9 cellular contexts compared by ENCODE assay signal in genomic region chr17:59786213-59786535, GRCh38.
DNase-seq lines count a peak whose midpoint lies in the region; ATAC-seq and TF ChIP-seq lines count a peak whose summit lies in the region.
"Had no signal": no experiment of that assay in that cellular context is flagged by ENCODE, and none has a peak within 500 bp of the region (broad histone marks: within the 10 kb centered on the region; RNA-seq: fewer than 3 reads in every experiment).

No MANE protein-coding gene starts in this region.

- H3K27ac Mint-ChIP-seq in activated CD8-positive, alpha-beta memory T cell treated with anti-CD3 and anti-CD28 coated beads, Interleukin-2, amount 10 ng/mL, durations not matched to agents 7 days and 5 days, result peak overlapping the region; percentile 93
- H3K27ac Mint-ChIP-seq in activated naive CD8-positive, alpha-beta T cell treated with anti-CD3 and anti-CD28 coated beads, Interleukin-2, amount 10 ng/mL, durations not matched to agents 7 days and 5 days, result peak overlapping the region; percentile 94

- H3K4me1 ChIP-seq in right lobe of liver, result peaks cover 0 to 42% (median 19%) of the 10 kb centered on the region in 4 donors
- peaks cover 35 to 59% of the 10 kb centered on the region in 2 donors for H3K4me1 ChIP-seq in thyroid gland

- H3K4me3 ChIP-seq in right lobe of liver (no peak overlapping the region), thyroid gland (replicated peaks in 1 of 3) (no peak overlapping the region)

- H3K27me3 ChIP-seq in right lobe of liver (no peaks in the 10 kb centered on the region), thyroid gland (no peaks in the 10 kb centered on the region)

- peaks cover 24% of the 10 kb centered on the region for H3K36me3 Mint-ChIP-seq in activated CD8-positive, alpha-beta memory T cell treated with anti-CD3 and anti-CD28 coated beads, Interleukin-2, amount 10 ng/mL, durations not matched to agents 7 days and 5 days
- H3K36me3 Mint-ChIP-seq in activated naive CD8-positive, alpha-beta T cell treated with anti-CD3 and anti-CD28 coated beads, Interleukin-2, amount 10 ng/mL, durations not matched to agents 7 days and 5 days, result peaks cover 6% of the 10 kb centered on the region

- no peaks in the 10 kb centered on the region for H3K27me3 Mint-ChIP-seq in activated CD8-positive, alpha-beta memory T cell treated with anti-CD3 and anti-CD28 coated beads, Interleukin-2, amount 10 ng/mL, durations not matched to agents 7 days and 5 days
- H3K27me3 Mint-ChIP-seq in activated naive CD8-positive, alpha-beta T cell treated with anti-CD3 and anti-CD28 coated beads, Interleukin-2, amount 10 ng/mL, durations not matched to agents 7 days and 5 days, result no peaks in the 10 kb centered on the region

- intact Hi-C loops in right lobe of liver (cut with DNase I) (no loop called here), thyroid gland (cut with DNase I) (no loop called here)

- H3K4me3 Mint-ChIP-seq in activated CD8-positive, alpha-beta memory T cell treated with anti-CD3 and anti-CD28 coated beads, Interleukin-2, amount 10 ng/mL, durations not matched to agents 7 days and 5 days, result peak overlapping the region; percentile 73
- peak overlapping the region; percentile 88 for H3K4me3 Mint-ChIP-seq in activated naive CD8-positive, alpha-beta T cell treated with anti-CD3 and anti-CD28 coated beads, Interleukin-2, amount 10 ng/mL, durations not matched to agents 7 days and 5 days

- DNase-seq in activated CD8-positive, alpha-beta memory T cell treated with anti-CD3 and anti-CD28 coated beads, Interleukin-2, amount 10 ng/mL, durations not matched to agents 7 days and 5 days, result no peak
- no peak for DNase-seq in activated CD8-positive, alpha-beta memory T cell treated with anti-CD3 and anti-CD28 coated beads, Interleukin-2, amount 50 U/mL, for 48 hours
- no peak for DNase-seq in activated naive CD8-positive, alpha-beta T cell treated with anti-CD3 and anti-CD28 coated beads, Interleukin-2, amount 10 ng/mL, durations not matched to agents 7 days and 5 days
- no peak for DNase-seq in right lobe of liver
- no peak for DNase-seq in thyroid gland
- DNase-seq in NCI-H526 (lab: John Stamatoyannopoulos, UW), result no peak
- no peak for DNase-seq in DMS 273 (lab: John Stamatoyannopoulos, UW; ENCODE audit: unreplicated experiment)

- H3K36me3 ChIP-seq in right lobe of liver (no peaks in the 10 kb centered on the region), thyroid gland (no peaks in the 10 kb centered on the region)

- no peak for ATAC-seq in activated CD8-positive, alpha-beta memory T cell treated with anti-CD3 and anti-CD28 coated beads, Interleukin-2, amount 10 ng/mL, durations not matched to agents 7 days and 5 days
- ATAC-seq in activated naive CD8-positive, alpha-beta T cell treated with anti-CD3 and anti-CD28 coated beads, Interleukin-2, amount 10 ng/mL, durations not matched to agents 7 days and 5 days (ENCODE audit: low read depth), result no peak
- ATAC-seq in right lobe of liver (no peak), HG03457 (IDR thresholded peaks at IDR 0.05; ENCODE audit: unreplicated experiment) (no peak)

- CTCF ChIA-PET in activated CD8-positive, alpha-beta memory T cell treated with anti-CD3 and anti-CD28 coated beads, Interleukin-2, amount 10 ng/mL, durations not matched to agents 7 days and 5 days (lab: Charles Lee), result interaction anchor here (0.6 to 7.6 kb wide), 11 partner anchors 10 to 68 kb away, joined by 3 to 90 read pairs (median 6); no protein-coding TSS in a partner anchor

- TF ChIP-seq CTCF in right lobe of liver (IDR thresholded peaks at IDR 0.05) (no peak), thyroid gland (IDR thresholded peaks at IDR 0.05) (no peak)

- no peak for TF ChIP-seq POLR2A in right lobe of liver (IDR thresholded peaks at IDR 0.05)
- no peak for TF ChIP-seq POLR2A in thyroid gland (IDR thresholded peaks at IDR 0.05)

- POLR2A ChIA-PET in activated naive CD8-positive, alpha-beta T cell treated with anti-CD3 and anti-CD28 coated beads, Interleukin-2, amount 10 ng/mL, durations not matched to agents 7 days and 5 days (lab: Charles Lee), result interaction anchor here (0.6 to 8.6 kb wide), 14 partner anchors 11 to 179 kb away, joined by 3 to 189 read pairs (median 5); partner anchors contain the start of genes RNFT1, RPS6KB1 and TUBD1

- H3K4me1 Mint-ChIP-seq in activated CD8-positive, alpha-beta memory T cell treated with anti-CD3 and anti-CD28 coated beads, Interleukin-2, amount 10 ng/mL, durations not matched to agents 7 days and 5 days, result peaks cover 63% of the 10 kb centered on the region
- H3K4me1 Mint-ChIP-seq in activated naive CD8-positive, alpha-beta T cell treated with anti-CD3 and anti-CD28 coated beads, Interleukin-2, amount 10 ng/mL, durations not matched to agents 7 days and 5 days, result peaks cover 43% of the 10 kb centered on the region

- WGBS in right lobe of liver (ENCODE audit: insufficient coverage, low coverage, low lambda C conversion rate, missing lambda C conversion rate), result 23% methylated on average over 2 of the region's 2 CpGs
- WGBS in thyroid gland, 2 donors, result 60 to 73% methylated on average over 2 of the region's 2 CpGs

- H3K9me3 Mint-ChIP-seq in activated CD8-positive, alpha-beta memory T cell treated with anti-CD3 and anti-CD28 coated beads, Interleukin-2, amount 10 ng/mL, durations not matched to agents 7 days and 5 days (ENCODE audit: low read depth), result no peaks in the 10 kb centered on the region
- no peaks in the 10 kb centered on the region for H3K9me3 Mint-ChIP-seq in activated naive CD8-positive, alpha-beta T cell treated with anti-CD3 and anti-CD28 coated beads, Interleukin-2, amount 10 ng/mL, durations not matched to agents 7 days and 5 days

- peak overlapping the region; percentile 74 to 86 (median 75) for H3K27ac ChIP-seq in right lobe of liver
- peak overlapping the region; percentile 67 to 81 (median 80) for H3K27ac ChIP-seq in thyroid gland
- H3K27ac ChIP-seq: C4-2B had no signal

- no peaks in the 10 kb centered on the region for H3K9me3 ChIP-seq in right lobe of liver
- H3K9me3 ChIP-seq in thyroid gland, result no peaks in the 10 kb centered on the region
